ENCODE assay signal across 10 cellular contexts in the genomic region with DNA sequence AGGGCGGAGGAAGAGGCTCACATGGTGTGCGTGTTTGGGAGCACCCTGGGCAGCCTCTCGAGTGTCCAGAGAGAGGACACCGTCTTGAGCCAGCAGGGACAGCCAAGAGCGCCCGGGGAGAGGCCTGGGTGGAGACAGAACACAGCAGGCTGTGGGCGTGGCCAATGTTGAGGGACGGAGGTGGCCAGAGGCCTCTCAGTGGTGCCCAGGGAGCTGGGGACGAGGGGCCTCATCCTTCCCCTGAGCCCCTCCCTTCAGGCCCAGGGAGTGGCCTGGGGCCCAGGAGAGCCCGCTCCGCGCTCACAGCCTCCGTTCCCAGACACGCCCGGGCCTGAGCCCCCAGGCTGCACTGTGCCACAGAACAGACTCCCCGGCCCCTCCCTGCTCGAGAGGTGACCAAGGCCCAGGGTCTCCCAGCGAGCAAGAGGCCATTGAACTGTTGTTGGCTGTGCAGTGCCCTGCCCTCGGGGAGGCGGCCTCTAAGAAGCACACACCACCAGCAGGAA. TPM values are rescaled to one million over a fixed set of nuclear protein-coding genes. Genes with fewer than 3 reads are reported as not detected.
DNase-seq lines count a peak whose midpoint lies in the region; ATAC-seq, FAIRE-seq and TF ChIP-seq lines count a peak whose summit lies in the region.
"Had no signal": no experiment of that assay in that cellular context is flagged by ENCODE, and none has a peak within 500 bp of the region (broad histone marks: within the 10 kb centered on the region; RNA-seq: fewer than 3 reads in every experiment).

No MANE protein-coding gene starts in this region.

- TF ChIP-seq CTCF in 22Rv1 (IDR thresholded peaks at IDR 0.05): peak; percentile 61
- peak; percentile 38 for TF ChIP-seq CTCF in bronchial epithelial cell (IDR thresholded peaks at IDR 0.05; ENCODE audit: insufficient read depth, low read length, severe bottlenecking)
- TF ChIP-seq CTCF in right lobe of liver (IDR thresholded peaks at IDR 0.05): peak in 2 of 4 donors; percentile 13 to 22

- H3K36me3 ChIP-seq in bronchial epithelial cell (ENCODE audit: control insufficient read depth, insufficient read depth, low read length) (no peaks in the 10 kb centered on the region), right lobe of liver (no peaks in the 10 kb centered on the region)

- no peak overlapping the region for H3K4me3 ChIP-seq in bronchial epithelial cell (ENCODE audit: low read depth, low read length)
- no peak overlapping the region for H3K4me3 ChIP-seq in right lobe of liver

- TF ChIP-seq POLR2A in right lobe of liver (IDR thresholded peaks at IDR 0.05): no peak

- H3K27me3 ChIP-seq in bronchial epithelial cell (ENCODE audit: control insufficient read depth, insufficient read depth, low read length) (peaks cover 3% of the 10 kb centered on the region), right lobe of liver (no peaks in the 10 kb centered on the region)

- WGBS in right lobe of liver (ENCODE audit: insufficient coverage, low coverage, low lambda C conversion rate, missing lambda C conversion rate): 8% methylated on average over 2 of the region's 20 CpGs

- H3K27ac ChIP-seq in 22Rv1 (no peak overlapping the region), right lobe of liver (no peak overlapping the region)

- H3K4me1 ChIP-seq in right lobe of liver: no peaks in the 10 kb centered on the region

- ATAC-seq in right lobe of liver: peak; percentile 34 to 50 (median 40)
- ATAC-seq in HG03196 (IDR thresholded peaks at IDR 0.05; ENCODE audit: unreplicated experiment): no peak

- intact Hi-C loops in right lobe of liver (cut with DNase I): no loop called here

- FAIRE-seq in bronchial epithelial cell (lab: Jason Lieb, UNC): no peak

- DNase-seq in HuH-7 (ENCODE audit: low spot score) (peak; percentile 97), bronchial epithelial cell (ENCODE audit: low read depth) (peak; percentile 10), right lobe of liver (no peak), NCI-H2081 (lab: John Stamatoyannopoulos, UW) (no peak), DMS114 treated with DMSO at 0.1 percent for 48 hours (lab: John Stamatoyannopoulos, UW; ENCODE audit: unreplicated experiment) (no peak)
- no peak for DNase-seq in effector CD4-positive, alpha-beta T cell
- DNase-seq: activated naive CD4-positive, alpha-beta T cell treated with Interleukin-2 at 50 U/mL for 16 hours; CD4-positive, CD25-positive, alpha-beta regulatory T cell had no signal

- no peaks in the 10 kb centered on the region for H3K9me3 ChIP-seq in right lobe of liver

RNA-seq across cellular contexts. Expression of a gene that starts 48.4 kb away (rescaled TPM):
- total RNA-seq in bronchial epithelial cell (9.5 and 9.9 TPM in 2 replicates), right lobe of liver (1 to 10 TPM; 2.2 to 8.0 (median 3.6) TPM)

Comparison
In these comparisons a context has a peak if more than half of its experiments do, and no peak if none do; other contexts are left out.
1. DNase-seq: peak in HuH-7 (single experiment) and bronchial epithelial cell (single experiment); none in right lobe of liver (0 of 3), effector CD4-positive, alpha-beta T cell (single experiment), NCI-H2081 (0 of 2) and DMS114 treated with DMSO at 0.1 percent for 48 hours (single experiment).